In genomic region chr13:57666554-57666953, GRCh38 we compare ENCODE assay signal across 12 cellular contexts. TPM values are rescaled to one million over a fixed set of nuclear protein-coding genes. Genes with fewer than 3 reads are reported as not detected.
"Had no signal": no experiment of that assay in that cellular context is flagged by ENCODE, and none has a peak within 500 bp of the region (broad histone marks: within the 10 kb centered on the region; RNA-seq: fewer than 3 reads in every experiment).

No MANE protein-coding gene starts in this region.

- DNase-seq: activated CD4-positive, alpha-beta T cell treated with anti-CD3 and anti-CD28 coated beads for 36 hours; activated CD8-positive, alpha-beta memory T cell treated with anti-CD3 and anti-CD28 coated beads, Interleukin-2, amount 50 U/mL, for 4 hours; activated CD8-positive, alpha-beta T cell treated with anti-CD3 and anti-CD28 coated beads for 36 hours; activated gamma-delta T cell treated with Interleukin-2 at 50 U/mL for 16 hours; activated T-cell treated with anti-CD3 and anti-CD28 coated beads, Interleukin-2, amount 50 U/mL, for 72 hours; foreskin melanocyte; ovary; tibial artery; uterus had no signal

- ATAC-seq: activated CD4-positive, alpha-beta T cell treated with anti-CD3 and anti-CD28 coated beads for 36 hours; activated CD8-positive, alpha-beta T cell treated with anti-CD3 and anti-CD28 coated beads for 36 hours; activated T-cell treated with anti-CD3 and anti-CD28 coated beads, Interleukin-2, amount 50 U/mL, for 72 hours; natural killer cell treated with Interleukin-12 subunit alpha and Interleukin-12 subunit beta and Interleukin-15 and Interleukin-18, amount 100 ng/mL, for 72 hours had no signal

- H3K9me3 ChIP-seq: ascending aorta, ovary, tibial artery, uterus had no signal

- H3K27me3 ChIP-seq: ascending aorta, ovary, tibial artery, uterus had no signal

- H3K4me3 ChIP-seq: ascending aorta, ovary, tibial artery, uterus had no signal

- H3K27ac ChIP-seq: ascending aorta, ovary, tibial artery, uterus, VCaP had no signal

- H3K4me1 ChIP-seq: ascending aorta, tibial artery, uterus had no signal

- H3K36me3 ChIP-seq: ascending aorta, ovary, tibial artery, uterus had no signal

RNA-seq across cellular contexts. Expression of gene PCDH17, which starts 35.0 kb away (rescaled TPM):
- total RNA-seq: activated CD4-positive, alpha-beta T cell treated with anti-CD3 and anti-CD28 coated beads for 36 hours; activated CD8-positive, alpha-beta T cell treated with anti-CD3 and anti-CD28 coated beads for 36 hours; natural killer cell treated with Interleukin-12 subunit alpha and Interleukin-12 subunit beta and Interleukin-15 and Interleukin-18, amount 100 ng/mL, for 72 hours had no signal
